Comparison of ENCODE assay signal across 1 cellular context in genomic region chr5:90612930-90613329, GRCh38.
TF ChIP-seq lines count a peak whose summit lies in the region.

No MANE protein-coding gene starts in this region.

TF ChIP-seq in K562, 482 proteins besides CTCF, POLR2A, EP300 and RAD21 (continued from another document and continues in another):
- TF ChIP-seq CLOCK (CRISPR knock-in tag; IDR thresholded peaks at IDR 0.05; ENCODE audit: borderline replicate concordance) (no peak), TBL1XR1 (IDR thresholded peaks at IDR 0.05; ENCODE audit: low read length in 2 of 2) (no peak), ZNF407 (IDR thresholded peaks at IDR 0.05; ENCODE audit: low read depth) (0 out of 2 replicates have a peak, but pooled peaks have one; percentile 5), CC2D1A (IDR thresholded peaks at IDR 0.05) (no peak), SIN3A (IDR thresholded peaks at IDR 0.05; ENCODE audit: borderline replicate concordance in 2 of 2, control insufficient read depth in 1 of 2, low read depth in 2 of 2, low read length in 2 of 2) (no peak), HNRNPK (IDR thresholded peaks at IDR 0.05; ENCODE audit: low read depth, low read length, poor library complexity, severe bottlenecking) (no peak), NCOA4 (IDR thresholded peaks at IDR 0.05; ENCODE audit: partially characterized antibody) (no peak), SMAD4 (CRISPR knock-in tag; conservative IDR thresholded peaks at IDR 0.05) (no peak), ZFP36 (IDR thresholded peaks at IDR 0.05; ENCODE audit: low read depth, low read length, partially characterized antibody) (no peak), NCOA6 (IDR thresholded peaks at IDR 0.05) (no peak), KAT8 (IDR thresholded peaks at IDR 0.05; ENCODE audit: low read depth) (no peak), ZNF217 (CRISPR knock-in tag; IDR thresholded peaks at IDR 0.05) (no peak), NFE2L1 (tag; IDR thresholded peaks at IDR 0.05; ENCODE audit: borderline replicate concordance, low read depth) (no peak), ZNF253 (CRISPR knock-in tag; conservative IDR thresholded peaks at IDR 0.05) (no peak), NR0B1 (IDR thresholded peaks at IDR 0.05; ENCODE audit: partially characterized antibody) (no peak), FOXJ2 (tag; IDR thresholded peaks at IDR 0.05) (no peak), MLLT1 (IDR thresholded peaks at IDR 0.05) (peak in 1 of 2 experiments; percentile 49; a peak in 1 of 4 replicates), GTF3C2 (IDR thresholded peaks at IDR 0.05; ENCODE audit: borderline replicate concordance, extremely low read depth, insufficient read length) (no peak), ARID2 (IDR thresholded peaks at IDR 0.05) (no peak), ZNF280B (CRISPR knock-in tag; IDR thresholded peaks at IDR 0.05) (no peak), ZNF318 (IDR thresholded peaks at IDR 0.05; ENCODE audit: borderline replicate concordance in 1 of 2, low read depth in 1 of 2) (0 out of 4 replicates have a peak, but pooled peaks of 1 of the 2 experiments have one; percentile 22), THAP7 (CRISPR knock-in tag; IDR thresholded peaks at IDR 0.05) (no peak), TARDBP (IDR thresholded peaks at IDR 0.05) (no peak)
